In genomic region chr2:23386422-23387220, GRCh38 we compare ENCODE assay signal across 8 cellular contexts. TPM values are rescaled to one million over a fixed set of nuclear protein-coding genes. Genes with fewer than 3 reads are reported as not detected.
DNase-seq lines count a peak whose midpoint lies in the region; ATAC-seq lines count a peak whose summit lies in the region.

No MANE protein-coding gene starts in this region.

- intact Hi-C loops in left ventricle myocardium superior (cut with micrococcal nuclease): no loop called here

- peak; percentile 14 for ATAC-seq in left ventricle myocardium superior

- H3K4me3 ChIP-seq in Jurkat, Clone E6-1 (ENCODE audit: low read length): peak overlapping the region; percentile 55

- DNase-seq in ELF-1 (ENCODE audit: low read depth, low spot score) (peak; percentile 49), left ventricle myocardium superior (peak; percentile 46), retina (peak; percentile 83), activated gamma-delta T cell treated with Interleukin-2 at 50 U/mL for 16 hours (no peak), CD1c-positive myeloid dendritic cell (ENCODE audit: extremely low spot score) (no peak), GF-D8 (lab: John Stamatoyannopoulos, UW) (no peak)
- DNase-seq in Jurkat, Clone E6-1 (ENCODE audit: low read depth, low spot score): no peak
- DNase-seq in activated naive CD4-positive, alpha-beta T cell treated with anti-CD3 and anti-CD28 coated beads, Interleukin-2, amount 50 U/mL, for 16 hours: peak; percentile 33

RNA-seq across cellular contexts. Expression of gene KLHL29, which starts 1.6 kb away (rescaled TPM):
- 3.5 TPM for polyA plus RNA-seq in Jurkat, Clone E6-1 (2012; ENCODE audit: insufficient read depth, insufficient read length)
- 0.69 TPM for total RNA-seq in left ventricle myocardium superior

Comparison
In these comparisons a context has a peak if more than half of its experiments do, and no peak if none do; other contexts are left out.
1. DNase-seq: peak in ELF-1 (single experiment), activated naive CD4-positive, alpha-beta T cell treated with anti-CD3 and anti-CD28 coated beads, Interleukin-2, amount 50 U/mL, for 16 hours (single experiment), left ventricle myocardium superior (single experiment) and retina (single experiment); none in Jurkat, Clone E6-1 (single experiment), activated gamma-delta T cell treated with Interleukin-2 at 50 U/mL for 16 hours (single experiment), CD1c-positive myeloid dendritic cell (single experiment) and GF-D8 (single experiment).